In the genomic region with DNA sequence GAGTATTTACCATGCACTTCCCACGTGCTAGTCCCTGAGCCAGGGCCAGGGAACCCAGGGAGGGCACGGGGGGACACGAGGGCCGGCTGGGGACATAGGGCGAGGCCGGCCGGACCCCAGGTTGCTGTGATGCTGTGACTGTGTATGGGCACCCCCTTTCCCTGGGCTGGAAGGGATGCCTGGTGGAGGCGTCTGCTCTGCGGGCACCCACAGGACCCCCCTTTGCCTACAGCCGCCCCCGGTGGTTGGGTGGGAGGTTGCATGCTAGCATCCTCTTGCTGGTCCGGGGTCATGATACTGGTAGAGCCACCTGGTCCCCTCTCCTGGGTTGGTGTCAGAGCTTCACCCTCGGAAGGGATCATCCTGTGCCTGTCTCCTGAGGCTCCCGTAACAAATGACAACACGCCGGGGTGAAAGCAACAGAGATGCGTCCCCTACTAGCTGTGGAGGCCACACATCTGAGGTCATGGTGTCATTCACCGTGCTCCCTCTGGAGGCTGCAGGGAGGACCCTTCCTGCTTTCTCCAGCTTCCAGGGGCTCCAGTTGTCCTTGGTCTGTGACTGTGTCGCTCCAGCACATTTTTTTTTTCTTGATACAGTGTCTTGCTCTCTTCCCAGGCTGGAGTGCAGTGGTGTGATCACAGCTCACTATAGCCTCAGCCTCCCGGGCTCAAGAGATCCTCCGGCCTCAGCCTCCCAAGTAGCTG, we compare ENCODE assay signal across 19 cellular contexts. TPM values are rescaled to one million over a fixed set of nuclear protein-coding genes. Genes with fewer than 3 reads are reported as not detected.
DNase-seq lines count a peak whose midpoint lies in the region; ATAC-seq and TF ChIP-seq lines count a peak whose summit lies in the region.
"Had no signal": no experiment of that assay in that cellular context is flagged by ENCODE, and none has a peak within 500 bp of the region (broad histone marks: within the 10 kb centered on the region; RNA-seq: fewer than 3 reads in every experiment).

No MANE protein-coding gene starts in this region.

- CTCF ChIA-PET in AG04450 (lab: Charles Lee) = no interaction called here
- CTCF ChIA-PET in activated CD4-positive, alpha-beta memory T cell treated with anti-CD3 and anti-CD28 coated beads, Interleukin-2, amount 10 ng/mL, durations not matched to agents 7 days and 5 days (lab: Charles Lee) = interaction anchor here (1.0 kb wide), 1 partner anchor 41 kb away, joined by 3 read pairs; no protein-coding TSS in a partner anchor

- no peaks in the 10 kb centered on the region for H3K27me3 Mint-ChIP-seq in activated CD4-positive, alpha-beta memory T cell treated with anti-CD3 and anti-CD28 coated beads, Interleukin-2, amount 10 ng/mL, durations not matched to agents 7 days and 5 days
- H3K27me3 Mint-ChIP-seq: naive thymus-derived CD8-positive, alpha-beta T cell; T-cell had no signal

- no peak for ATAC-seq in HG03280 (IDR thresholded peaks at IDR 0.05; ENCODE audit: unreplicated experiment)
- ATAC-seq: naive thymus-derived CD8-positive, alpha-beta T cell; stimulated activated naive B cell treated with anti-CD40 and anti-IgM and Interleukin-4, amounts not matched to agents 10 μg/mL and 1 μg/mL and 100 μg/mL, for 72 hours; T-cell had no signal

- H3K27me3 ChIP-seq in AG04450 (ENCODE audit: control insufficient read depth, insufficient read depth, low read length) = no peaks in the 10 kb centered on the region
- no peaks in the 10 kb centered on the region for H3K27me3 ChIP-seq in brain microvascular endothelial cell (replicated peaks)
- H3K27me3 ChIP-seq: right atrium auricular region, vagina had no signal

- H3K27ac ChIP-seq in AG04450 (ENCODE audit: low read depth, low read length) (no peak overlapping the region), brain microvascular endothelial cell (no peak overlapping the region)
- H3K27ac ChIP-seq: coronary artery, esophagus muscularis mucosa, left ventricle myocardium inferior, right atrium auricular region, vagina had no signal

- peaks cover 9% of the 10 kb centered on the region for H3K4me1 Mint-ChIP-seq in activated CD4-positive, alpha-beta memory T cell treated with anti-CD3 and anti-CD28 coated beads, Interleukin-2, amount 10 ng/mL, durations not matched to agents 7 days and 5 days

- no peak for DNase-seq in AG04450 (ENCODE audit: low read depth, low spot score)
- no peak for DNase-seq in GM12865 (ENCODE audit: low read depth)
- no peak for DNase-seq in brain microvascular endothelial cell
- no peak for DNase-seq in LoVo (ENCODE audit: low spot score)
- no peak for DNase-seq in activated CD4-positive, alpha-beta memory T cell treated with anti-CD3 and anti-CD28 coated beads, Interleukin-2, amount 10 ng/mL, durations not matched to agents 7 days and 5 days
- DNase-seq: activated T-cell treated with anti-CD3 and anti-CD28 coated beads, Interleukin-2, amount 50 U/mL, for 1 hour; DMS79 treated with DMSO at 0.1 percent for 48 hours; hypothalamus; left ventricle myocardium inferior; naive thymus-derived CD8-positive, alpha-beta T cell; NCI-H1417; NCI-H446; stimulated activated naive B cell treated with anti-CD40 and anti-IgM and Interleukin-4, amounts not matched to agents 10 μg/mL and 1 μg/mL and 100 μg/mL, for 72 hours; T-cell had no signal

- H3K27ac Mint-ChIP-seq in activated CD4-positive, alpha-beta memory T cell treated with anti-CD3 and anti-CD28 coated beads, Interleukin-2, amount 10 ng/mL, durations not matched to agents 7 days and 5 days = no peak overlapping the region
- H3K27ac Mint-ChIP-seq: stimulated activated naive B cell treated with anti-CD40 and anti-IgM and Interleukin-4, amounts not matched to agents 10 μg/mL and 1 μg/mL and 100 μg/mL, for 72 hours; T-cell had no signal

- H3K4me3 ChIP-seq in AG04450 (ENCODE audit: low read depth, low read length) = no peak overlapping the region
- H3K4me3 ChIP-seq in GM12865 (ENCODE audit: low read depth, low read length) = no peak overlapping the region
- no peak overlapping the region for H3K4me3 ChIP-seq in brain microvascular endothelial cell (ENCODE audit: low read depth, low read length)
- H3K4me3 ChIP-seq: coronary artery, esophagus muscularis mucosa, left ventricle myocardium inferior, right atrium auricular region, vagina had no signal

- H3K9me3 ChIP-seq in AG04450 (ENCODE audit: control insufficient read depth, insufficient read depth, low read length) = no peaks in the 10 kb centered on the region; the same call in 1 of the 2 replicates
- H3K9me3 ChIP-seq: esophagus muscularis mucosa, left ventricle myocardium inferior, right atrium auricular region, vagina had no signal

- no peaks in the 10 kb centered on the region for H3K36me3 ChIP-seq in brain microvascular endothelial cell (replicated peaks)
- H3K36me3 ChIP-seq: right atrium auricular region, vagina had no signal

- peaks cover 7% of the 10 kb centered on the region for H3K36me3 Mint-ChIP-seq in activated CD4-positive, alpha-beta memory T cell treated with anti-CD3 and anti-CD28 coated beads, Interleukin-2, amount 10 ng/mL, durations not matched to agents 7 days and 5 days (ENCODE audit: low read depth)
- H3K36me3 Mint-ChIP-seq: naive thymus-derived CD8-positive, alpha-beta T cell; T-cell had no signal

- no peaks in the 10 kb centered on the region for H3K9me3 Mint-ChIP-seq in activated CD4-positive, alpha-beta memory T cell treated with anti-CD3 and anti-CD28 coated beads, Interleukin-2, amount 10 ng/mL, durations not matched to agents 7 days and 5 days
- H3K9me3 Mint-ChIP-seq: naive thymus-derived CD8-positive, alpha-beta T cell; stimulated activated naive B cell treated with anti-CD40 and anti-IgM and Interleukin-4, amounts not matched to agents 10 μg/mL and 1 μg/mL and 100 μg/mL, for 72 hours; T-cell had no signal

- TF ChIP-seq CTCF in AG04450 (IDR thresholded peaks at IDR 0.05; ENCODE audit: low read depth, low read length) = 0 out of 2 replicates have a peak, but pooled peaks have one; percentile 11
- peak; percentile 33 for TF ChIP-seq CTCF in GM12865 (IDR thresholded peaks at IDR 0.05; ENCODE audit: insufficient read depth, low read depth, low read length, missing control alignments)
- peak; percentile 38 for TF ChIP-seq CTCF in brain microvascular endothelial cell (IDR thresholded peaks at IDR 0.05; ENCODE audit: low read depth, low read length, missing control alignments)

- in situ Hi-C loops in brain microvascular endothelial cell (cut with HindIII; ENCODE audit: low pct_ligation_motif_present, low sequenced_read_pairs) = no loop called here

- H3K4me3 Mint-ChIP-seq in activated CD4-positive, alpha-beta memory T cell treated with anti-CD3 and anti-CD28 coated beads, Interleukin-2, amount 10 ng/mL, durations not matched to agents 7 days and 5 days = no peak overlapping the region
- H3K4me3 Mint-ChIP-seq: naive thymus-derived CD8-positive, alpha-beta T cell; stimulated activated naive B cell treated with anti-CD40 and anti-IgM and Interleukin-4, amounts not matched to agents 10 μg/mL and 1 μg/mL and 100 μg/mL, for 72 hours; T-cell had no signal

- POLR2A ChIA-PET in AG04450 (lab: Yijun Ruan, JAX) = no interaction called here
- POLR2A ChIA-PET in activated CD4-positive, alpha-beta memory T cell treated with anti-CD3 and anti-CD28 coated beads, Interleukin-2, amount 10 ng/mL, durations not matched to agents 7 days and 5 days (lab: Charles Lee) = no interaction called here

RNA-seq across cellular contexts. Expression of a gene that starts 3.1 kb away (rescaled TPM):
- polyA plus RNA-seq in AG04450 (2011; rRNA removed) = 14.4 and 17.6 TPM in 2 replicates
- polyA minus RNA-seq in AG04450 (2011; rRNA and poly(A)+ RNA removed) = 21.5 and 22.8 TPM in 2 replicates
- 10 to 100 TPM; 34.0 to 34.8 TPM for total RNA-seq in activated CD4-positive, alpha-beta memory T cell treated with anti-CD3 and anti-CD28 coated beads, Interleukin-2, amount 10 ng/mL, durations not matched to agents 7 days and 5 days

RNA-seq across cellular contexts. Expression of a gene that starts 16.6 kb away (rescaled TPM):
- 0.11 and 0.17 TPM in 2 replicates for polyA plus RNA-seq in AG04450 (2011; rRNA removed)
- not detected in 2 replicates for polyA minus RNA-seq in AG04450 (2011; rRNA and poly(A)+ RNA removed)
- total RNA-seq in activated CD4-positive, alpha-beta memory T cell treated with anti-CD3 and anti-CD28 coated beads, Interleukin-2, amount 10 ng/mL, durations not matched to agents 7 days and 5 days = not detected
- total RNA-seq: naive thymus-derived CD8-positive, alpha-beta T cell; vagina had no signal
- polyA plus RNA-seq: naive thymus-derived CD8-positive, alpha-beta T cell had no signal

RNA-seq across cellular contexts. Expression of a gene that starts 17.0 kb away (rescaled TPM):
- 4.2 and 5.5 TPM in 2 replicates for polyA plus RNA-seq in AG04450 (2011; rRNA removed)
- polyA minus RNA-seq in AG04450 (2011; rRNA and poly(A)+ RNA removed) = 1.2 and 3.5 TPM in 2 replicates
- 1 to 10 TPM; 8.9 to 9.1 TPM for total RNA-seq in activated CD4-positive, alpha-beta memory T cell treated with anti-CD3 and anti-CD28 coated beads, Interleukin-2, amount 10 ng/mL, durations not matched to agents 7 days and 5 days

RNA-seq across cellular contexts. Expression of a gene that starts 17.7 kb away (rescaled TPM):
- 1.1 and 1.5 TPM in 2 replicates for polyA plus RNA-seq in AG04450 (2011; rRNA removed)
- 0.78 and 1.8 TPM in 2 replicates for polyA minus RNA-seq in AG04450 (2011; rRNA and poly(A)+ RNA removed)
- 1 to 10 TPM; 1.9 to 2.3 TPM for total RNA-seq in activated CD4-positive, alpha-beta memory T cell treated with anti-CD3 and anti-CD28 coated beads, Interleukin-2, amount 10 ng/mL, durations not matched to agents 7 days and 5 days

RNA-seq across cellular contexts. Expression of a gene that starts 23.0 kb away (rescaled TPM):
- 5.3 and 6.7 TPM in 2 replicates for polyA plus RNA-seq in AG04450 (2011; rRNA removed)
- polyA minus RNA-seq in AG04450 (2011; rRNA and poly(A)+ RNA removed) = 1.1 and 1.8 TPM in 2 replicates
- total RNA-seq in activated CD4-positive, alpha-beta memory T cell treated with anti-CD3 and anti-CD28 coated beads, Interleukin-2, amount 10 ng/mL, durations not matched to agents 7 days and 5 days = 1 to 10 TPM; 8.4 to 9.3 TPM
